In genomic region chr20:13809373-13809772, GRCh38 we compare ENCODE assay signal across 25 cellular contexts.
"Had no signal": no experiment of that assay in that cellular context is flagged by ENCODE, and none has a peak within 500 bp of the region (broad histone marks: within the 10 kb centered on the region; RNA-seq: fewer than 3 reads in every experiment).

No MANE protein-coding gene starts in this region.

- H3K4me1 ChIP-seq: prostate gland, right atrium auricular region, sigmoid colon, stomach, thyroid gland, vagina had no signal

- ATAC-seq: esophagus mucosa; gastrocnemius medialis; left lobe of liver; naive thymus-derived CD8-positive, alpha-beta T cell; stimulated activated effector memory CD8-positive, alpha-beta T cell treated with anti-CD3 and anti-CD28 coated beads, Interleukin-12 subunit alpha, Interleukin-12 subunit beta, amount 100 ng/mL, for 72 hours had no signal

- H3K9me3 ChIP-seq: gastrocnemius medialis, heart left ventricle, lower lobe of right lung, prostate gland, right atrium auricular region, sigmoid colon, stomach, thyroid gland, vagina had no signal

- H3K4me3 ChIP-seq: gastrocnemius medialis, heart left ventricle, hepatocyte, lower lobe of right lung, prostate gland, right atrium auricular region, sigmoid colon, stomach, thyroid gland, vagina had no signal

- DNase-seq: effector CD8-positive, alpha-beta T cell; endodermal cell; foreskin fibroblast; gastrocnemius medialis; heart left ventricle; kidney; lower lobe of right lung; naive thymus-derived CD8-positive, alpha-beta T cell; nephron progenitor cell; nucleus accumbens; sigmoid colon; stimulated activated CD4-positive, alpha-beta T cell treated with anti-CD3 and anti-CD28 coated beads, Interleukin-2, amount 100 ng/mL, for 24 hours; stimulated activated CD4-positive, alpha-beta T cell treated with anti-CD3 and anti-CD28 coated beads, Interleukin-4, amount 100 ng/mL, for 24 hours; stimulated activated naive CD4-positive, alpha-beta T cell treated with Interleukin-2 at 50 U/mL for 16 hours; stomach; thyroid gland; trophoblast cell had no signal

- H3K27ac ChIP-seq: epithelial cell of prostate, hepatocyte, lower lobe of right lung, prostate gland, sigmoid colon, stomach, thyroid gland, vagina had no signal

- H3K27me3 ChIP-seq: gastrocnemius medialis, heart left ventricle, hepatocyte, right atrium auricular region, sigmoid colon, stomach, thyroid gland, vagina had no signal
